Comparison of ENCODE assay signal across 20 cellular contexts in genomic region chr15:95872366-95872771, GRCh38.
A peak's percentile ranks its signal among the peaks of the same experiment; 100 is the strongest.
DNase-seq lines count a peak whose midpoint lies in the region; ATAC-seq, FAIRE-seq and TF ChIP-seq lines count a peak whose summit lies in the region.
"Had no signal": no experiment of that assay in that cellular context is flagged by ENCODE, and none has a peak within 500 bp of the region (broad histone marks: within the 10 kb centered on the region; RNA-seq: fewer than 3 reads in every experiment).

No MANE protein-coding gene starts in this region.

- H3K4me3 Mint-ChIP-seq in H9, result no peak overlapping the region
- H3K4me3 Mint-ChIP-seq: activated CD4-positive, alpha-beta T cell treated with anti-CD3 and anti-CD28 coated beads, Interleukin-2, amount 10 ng/mL, durations not matched to agents 24 days and 14 days; activated naive CD8-positive, alpha-beta T cell treated with anti-CD3 and anti-CD28 coated beads for 36 hours; stimulated activated naive CD8-positive, alpha-beta T cell treated with anti-CD3 and anti-CD28 coated beads, Interleukin-15, amount 100 ng/mL, for 72 hours; T-helper 17 cell had no signal

- no peak overlapping the region for H3K4me2 ChIP-seq in mesenchymal stem cell (ENCODE audit: low read length, poor library complexity, severe bottlenecking)
- no peak overlapping the region for H3K4me2 ChIP-seq in H9 (ENCODE audit: insufficient read depth, insufficient read length, low read length)

- POLR2A ChIA-PET in BJ (lab: Charles Lee), result no interaction called here

- H3K56ac ChIP-seq in H9 (ENCODE audit: insufficient read length, low read depth, low read length), result no peak overlapping the region

- H2BK12ac ChIP-seq in mesenchymal stem cell (ENCODE audit: low read length in 2 of 2) (no peak overlapping the region), H9 (ENCODE audit: insufficient read length, low read depth, low read length) (no peak overlapping the region)

- peak; percentile 27 for DNase-seq in BJ (ENCODE audit: low read depth)
- peak; percentile 59 for DNase-seq in LHCN-M2 (ENCODE audit: low read depth)
- peak; percentile 87 for DNase-seq in epithelial cell of prostate (ENCODE audit: low read depth, low spot score)
- peak; percentile 38 for DNase-seq in mesenchymal stem cell
- DNase-seq in small intestine, result no peak
- DNase-seq in midbrain (lab: John Stamatoyannopoulos, UW), result no peak
- DNase-seq in H9, result no peak
- DNase-seq: activated CD4-positive, alpha-beta T cell treated with anti-CD3 and anti-CD28 coated beads, Interleukin-2, amount 10 ng/mL, durations not matched to agents 24 days and 14 days; activated naive CD8-positive, alpha-beta T cell treated with anti-CD3 and anti-CD28 coated beads for 36 hours; activated T-cell treated with anti-CD3 and anti-CD28 coated beads, Interleukin-2, amount 50 U/mL, for 1 hour; MM.1S; NCI-H2029 treated with DMSO at 0.1 percent for 48 hours; spleen; stimulated activated naive CD8-positive, alpha-beta T cell treated with anti-CD3 and anti-CD28 coated beads, Interleukin-15, amount 100 ng/mL, for 72 hours; T-helper 17 cell had no signal

- H3K36me3 ChIP-seq in BJ (ENCODE audit: control insufficient read depth, insufficient read depth, low read length) (no peaks in the 10 kb centered on the region), mesenchymal stem cell (ENCODE audit: control insufficient read depth in 1 of 2, insufficient read depth in 2 of 2, low read depth in 1 of 2, low read length in 2 of 2) (no peaks in the 10 kb centered on the region), small intestine (ENCODE audit: control insufficient read depth in 2 of 2, insufficient read depth in 2 of 2, low read length in 2 of 2) (no peaks in the 10 kb centered on the region)
- H3K36me3 ChIP-seq: spleen had no signal

- H3K79me1 ChIP-seq in mesenchymal stem cell (replicated peaks; ENCODE audit: low read length, poor library complexity, severe bottlenecking) (no peaks in the 10 kb centered on the region), H9 (ENCODE audit: insufficient read depth, low read depth, low read length, poor library complexity, severe bottlenecking) (no peaks in the 10 kb centered on the region)

- H3K27me3 Mint-ChIP-seq in H9 (ENCODE audit: low read depth), result peaks cover 2% of the 10 kb centered on the region
- H3K27me3 Mint-ChIP-seq: activated naive CD8-positive, alpha-beta T cell treated with anti-CD3 and anti-CD28 coated beads for 36 hours; T-helper 17 cell had no signal

- H3K18ac ChIP-seq in mesenchymal stem cell (ENCODE audit: low read depth in 1 of 2, low read length in 2 of 2) (no peak overlapping the region), H9 (ENCODE audit: insufficient read length, low read depth, low read length) (no peak overlapping the region)

- no peak overlapping the region for H2BK20ac ChIP-seq in H9 (ENCODE audit: low read depth, low read length, poor library complexity, severe bottlenecking)

- no peak overlapping the region for H4K8ac ChIP-seq in mesenchymal stem cell (ENCODE audit: low read length)
- no peak overlapping the region for H4K8ac ChIP-seq in H9 (replicated peaks; ENCODE audit: insufficient read length, low read depth, low read length)

- H2BK120ac ChIP-seq in mesenchymal stem cell (ENCODE audit: low read depth, low read length) (no peak overlapping the region), H9 (ENCODE audit: low read depth, low read length, poor library complexity, severe bottlenecking) (no peak overlapping the region)

- no peak overlapping the region for H3T11ph ChIP-seq in H9 (ENCODE audit: low read length)

- H2AK5ac ChIP-seq in mesenchymal stem cell (ENCODE audit: low read length, severe bottlenecking) (no peak overlapping the region), H9 (ENCODE audit: insufficient read length, low read length) (no peak overlapping the region)

- no peak overlapping the region for H4K91ac ChIP-seq in mesenchymal stem cell (ENCODE audit: low read length)
- H4K91ac ChIP-seq in H9 (ENCODE audit: insufficient read length, low read depth, low read length), result no peak overlapping the region

- H3K27me3 ChIP-seq in BJ (ENCODE audit: control insufficient read depth, insufficient read depth, low read length) (no peaks in the 10 kb centered on the region), mesenchymal stem cell (ENCODE audit: control insufficient read depth in 1 of 2, insufficient read depth in 1 of 2, low read length in 2 of 2) (no peaks in the 10 kb centered on the region), small intestine (ENCODE audit: control insufficient read depth in 2 of 2, insufficient read depth in 2 of 2, low read length in 2 of 2) (no peaks in the 10 kb centered on the region), H9 (ENCODE audit: insufficient read depth, low read length) (no peaks in the 10 kb centered on the region)
- H3K27me3 ChIP-seq: spleen had no signal

- H3K4me1 ChIP-seq in mesenchymal stem cell (ENCODE audit: control insufficient read depth, insufficient read depth, low read depth, low read length) (no peaks in the 10 kb centered on the region), small intestine (ENCODE audit: control insufficient read depth in 2 of 2, insufficient read depth in 1 of 2, low read depth in 1 of 2, low read length in 1 of 2) (no peaks in the 10 kb centered on the region), H9 (ENCODE audit: insufficient read depth, low read length) (no peaks in the 10 kb centered on the region)

- H2BK15ac ChIP-seq in mesenchymal stem cell (ENCODE audit: low read depth, poor library complexity, severe bottlenecking) (no peak overlapping the region), H9 (ENCODE audit: low read depth, low read length) (no peak overlapping the region)

- TF ChIP-seq CTCF in BJ (IDR thresholded peaks at IDR 0.05; ENCODE audit: insufficient read depth, low read depth, low read length) (no peak), H9 (conservative IDR thresholded peaks at IDR 0.05) (no peak)

- H3K14ac ChIP-seq in mesenchymal stem cell (ENCODE audit: low read length in 2 of 2) (no peak overlapping the region), H9 (ENCODE audit: insufficient read depth, low read length) (no peak overlapping the region)

- H4K20me1 ChIP-seq in H9 (ENCODE audit: control insufficient read depth, insufficient read depth, insufficient read length), result no peaks in the 10 kb centered on the region

- CTCF ChIA-PET in BJ (lab: Yijun Ruan, JAX), result interaction anchor here (0.5 to 0.9 kb wide), 3 partner anchors 358 to 609 kb away, joined by 3 read pairs; no protein-coding TSS in a partner anchor

- no peak overlapping the region for H4K5ac ChIP-seq in H9 (ENCODE audit: insufficient read length, low read depth, low read length)

- H3K23me2 ChIP-seq in H9 (ENCODE audit: insufficient read length, low read depth, low read length, poor library complexity, severe bottlenecking), result no peaks in the 10 kb centered on the region

- no peak for FAIRE-seq in small intestine (lab: Jason Lieb, UNC)
- FAIRE-seq: endothelial cell of umbilical vein, H1 had no signal

- H3K36me3 Mint-ChIP-seq in H9 (ENCODE audit: insufficient read depth in 1 of 3, low read depth in 3 of 3), result no peaks in the 10 kb centered on the region; a peak in 1 of 7 replicates
- H3K36me3 Mint-ChIP-seq: activated naive CD8-positive, alpha-beta T cell treated with anti-CD3 and anti-CD28 coated beads for 36 hours had no signal

- H3K27ac ChIP-seq in epithelial cell of prostate (peak overlapping the region; percentile 65), mesenchymal stem cell (ENCODE audit: low read length, poor library complexity, severe bottlenecking) (no peak overlapping the region), small intestine (ENCODE audit: low read depth in 1 of 2, low read length in 1 of 2) (no peak overlapping the region), H9 (ENCODE audit: insufficient read length, low read depth, low read length) (no peak overlapping the region)
- H3K27ac ChIP-seq: spleen had no signal

- no peak overlapping the region for H3K23ac ChIP-seq in mesenchymal stem cell (ENCODE audit: low read length in 2 of 2)
- no peak overlapping the region for H3K23ac ChIP-seq in H9 (ENCODE audit: insufficient read length, low read depth, low read length)

- no peaks in the 10 kb centered on the region for H3K79me2 ChIP-seq in H9 (ENCODE audit: insufficient read depth, low read length)

- H3K4me3 ChIP-seq in BJ (ENCODE audit: low read depth, low read length) (no peak overlapping the region), mesenchymal stem cell (ENCODE audit: insufficient read depth in 1 of 2, low read depth in 1 of 2, low read length in 2 of 2) (no peak overlapping the region), small intestine (ENCODE audit: low read depth in 1 of 2, low read length in 2 of 2) (no peak overlapping the region)
- H3K4me3 ChIP-seq: lung, spleen had no signal

- ATAC-seq in HG02610 (IDR thresholded peaks at IDR 0.05; ENCODE audit: unreplicated experiment), result no peak
- ATAC-seq: Right ventricle myocardium inferior; stimulated activated naive CD8-positive, alpha-beta T cell treated with anti-CD3 and anti-CD28 coated beads, Interleukin-15, amount 100 ng/mL, for 72 hours; T-helper 17 cell had no signal

- H3K4ac ChIP-seq in mesenchymal stem cell (ENCODE audit: low read depth in 1 of 2, low read length in 2 of 2), result no peak overlapping the region
- H3K4ac ChIP-seq in H9 (ENCODE audit: low read depth, low read length), result no peak overlapping the region

- H2AFZ ChIP-seq in mesenchymal stem cell (ENCODE audit: low read depth, low read length) (no peak overlapping the region), H9 (ENCODE audit: low read length) (no peak overlapping the region)

- 96% methylated on average over 2 of the region's 3 CpGs for WGBS in mesenchymal stem cell
- WGBS in small intestine, 3 donors, result 51 to 79% (median 67%) methylated on average over 3 of the region's 3 CpGs
- whole genome bisulfite sequencing in H9 (ENCODE audit: extremely low coverage, insufficient read length, low lambda C conversion rate), result no CpG with 5 or more reads among the region's 3 CpGs

- peaks cover 4 to 10% of the 10 kb centered on the region in 2 experiments for H3K4me1 Mint-ChIP-seq in H9
- H3K4me1 Mint-ChIP-seq: T-helper 17 cell had no signal

- H2BK5ac ChIP-seq in mesenchymal stem cell (ENCODE audit: low read depth, low read length, poor library complexity, severe bottlenecking), result no peak overlapping the region
- H2BK5ac ChIP-seq in H9 (ENCODE audit: insufficient read length, low read length), result no peak overlapping the region

- H3K9me3 ChIP-seq in mesenchymal stem cell (ENCODE audit: control insufficient read depth, low read length) (no peaks in the 10 kb centered on the region), small intestine (ENCODE audit: control insufficient read depth, low read depth) (no peaks in the 10 kb centered on the region), H9 (ENCODE audit: control insufficient read depth, low read depth, low read length) (no peaks in the 10 kb centered on the region)
- H3K9me3 ChIP-seq: spleen had no signal

- H3K9me3 Mint-ChIP-seq in H9, result no peaks in the 10 kb centered on the region
- H3K9me3 Mint-ChIP-seq: activated naive CD8-positive, alpha-beta T cell treated with anti-CD3 and anti-CD28 coated beads for 36 hours; stimulated activated naive CD8-positive, alpha-beta T cell treated with anti-CD3 and anti-CD28 coated beads, Interleukin-15, amount 100 ng/mL, for 72 hours had no signal

- no peak overlapping the region for H3K27ac Mint-ChIP-seq in H9
- H3K27ac Mint-ChIP-seq: activated CD4-positive, alpha-beta T cell treated with anti-CD3 and anti-CD28 coated beads, Interleukin-2, amount 10 ng/mL, durations not matched to agents 24 days and 14 days; activated naive CD8-positive, alpha-beta T cell treated with anti-CD3 and anti-CD28 coated beads for 36 hours; stimulated activated naive CD8-positive, alpha-beta T cell treated with anti-CD3 and anti-CD28 coated beads, Interleukin-15, amount 100 ng/mL, for 72 hours; T-helper 17 cell had no signal

- no peak overlapping the region for H3K9ac ChIP-seq in mesenchymal stem cell (ENCODE audit: low read length)
- no peak overlapping the region for H3K9ac ChIP-seq in H9 (ENCODE audit: extremely low read depth, insufficient read length, low read length)

Comparison
In these comparisons a context has a peak if more than half of its experiments do, and no peak if none do; other contexts are left out.
1. DNase-seq: peak in BJ (single experiment), LHCN-M2 (single experiment), epithelial cell of prostate (single experiment) and mesenchymal stem cell (single experiment); none in small intestine (single experiment), midbrain (single experiment) and H9 (single experiment).